11 cellular contexts compared by ENCODE assay signal in genomic region chr3:25455316-25456232, GRCh38. TPM values are rescaled to one million over a fixed set of nuclear protein-coding genes. Genes with fewer than 3 reads are reported as not detected.
DNase-seq lines count a peak whose midpoint lies in the region; ATAC-seq, FAIRE-seq and TF ChIP-seq lines count a peak whose summit lies in the region.
"Had no signal": no experiment of that assay in that cellular context is flagged by ENCODE, and none has a peak within 500 bp of the region (broad histone marks: within the 10 kb centered on the region; RNA-seq: fewer than 3 reads in every experiment).

No MANE protein-coding gene starts in this region.

- no peaks in the 10 kb centered on the region for H3K9me2 ChIP-seq in Karpas-422 (replicated peaks; ENCODE audit: insufficient read depth, low read length)

- peak overlapping the region; percentile 54 for H3K4me2 ChIP-seq in astrocyte (ENCODE audit: low read length)
- H3K4me2 ChIP-seq in Karpas-422 (ENCODE audit: low read depth, low read length, poor library complexity, severe bottlenecking): no peak overlapping the region
- H3K4me2 ChIP-seq: KMS-11 had no signal

- H2AFZ ChIP-seq in astrocyte (ENCODE audit: low read depth, low read length) (peak overlapping the region; percentile 28), Karpas-422 (ENCODE audit: low read length) (no peak overlapping the region)

- POLR2A ChIA-PET in naive thymus-derived CD8-positive, alpha-beta T cell (lab: Charles Lee): interaction anchor here (0.6 kb wide), 1 partner anchor 846 kb away, joined by 4 read pairs; no protein-coding TSS in a partner anchor

- H3K27ac ChIP-seq in astrocyte (ENCODE audit: low read depth, low read length) (peak overlapping the region; percentile 68), skeletal muscle tissue (ENCODE audit: low read depth, low read length) (peak overlapping the region; percentile 57), Karpas-422 (ENCODE audit: low read length) (no peak overlapping the region)
- H3K27ac ChIP-seq: KMS-11 had no signal

- TF ChIP-seq CTCF in astrocyte (IDR thresholded peaks at IDR 0.05; ENCODE audit: insufficient read depth, low read depth, low read length): no peak

- DNase-seq in GM04503 (ENCODE audit: low read depth): peak; percentile 36
- peak; percentile 64 for DNase-seq in astrocyte (ENCODE audit: low read depth)
- DNase-seq in hepatic stellate cell (ENCODE audit: low spot score): peak; percentile 28
- DNase-seq in putamen (ENCODE audit: low spot score): no peak
- no peak for DNase-seq in naive thymus-derived CD8-positive, alpha-beta T cell
- no peak for DNase-seq in Karpas-422
- DNase-seq: activated T-cell treated with anti-CD3 and anti-CD28 coated beads, Interleukin-2, amount 50 U/mL, for 24 hours; SIG-M5 had no signal

- H3K9me3 Mint-ChIP-seq in astrocyte (ENCODE audit: unreplicated experiment): no peaks in the 10 kb centered on the region
- H3K9me3 Mint-ChIP-seq in naive thymus-derived CD8-positive, alpha-beta T cell: no peaks in the 10 kb centered on the region
- H3K9me3 Mint-ChIP-seq: activated T-cell treated with anti-CD3 and anti-CD28 coated beads, Interleukin-2, amount 50 U/mL, for 24 hours had no signal

- H4K20me1 ChIP-seq in astrocyte (ENCODE audit: insufficient read depth, low read length): peaks cover under 1% of the 10 kb centered on the region
- no peaks in the 10 kb centered on the region for H4K20me1 ChIP-seq in Karpas-422 (ENCODE audit: insufficient read depth, low read depth, low read length)

- FAIRE-seq in astrocyte (lab: Jason Lieb, UNC): peak; percentile 83

- H3K36me3 ChIP-seq in astrocyte (ENCODE audit: insufficient read depth, low read length): no peaks in the 10 kb centered on the region
- no peaks in the 10 kb centered on the region for H3K36me3 ChIP-seq in skeletal muscle tissue (ENCODE audit: control insufficient read depth in 3 of 3, insufficient read depth in 3 of 3, low read length in 3 of 3)
- H3K36me3 ChIP-seq in Karpas-422 (ENCODE audit: insufficient read depth, low read length): no peaks in the 10 kb centered on the region

- ATAC-seq in naive thymus-derived CD8-positive, alpha-beta T cell: no peak
- ATAC-seq in HG02571 (IDR thresholded peaks at IDR 0.05; ENCODE audit: unreplicated experiment): no peak

- H3K27me3 ChIP-seq in astrocyte (ENCODE audit: insufficient read depth, low read length) (no peaks in the 10 kb centered on the region), skeletal muscle tissue (ENCODE audit: control insufficient read depth in 3 of 3, insufficient read depth in 3 of 3, low read length in 3 of 3) (no peaks in the 10 kb centered on the region), Karpas-422 (ENCODE audit: low read length) (no peaks in the 10 kb centered on the region)

- peaks cover 29% of the 10 kb centered on the region for H3K4me1 Mint-ChIP-seq in astrocyte (ENCODE audit: low read depth, unreplicated experiment)
- no peaks in the 10 kb centered on the region for H3K4me1 Mint-ChIP-seq in naive thymus-derived CD8-positive, alpha-beta T cell

- no peaks in the 10 kb centered on the region for H3K9me3 ChIP-seq in astrocyte (ENCODE audit: insufficient read depth, low read depth, low read length)
- H3K9me3 ChIP-seq in skeletal muscle tissue (ENCODE audit: control insufficient read depth in 3 of 3, low read length in 3 of 3): no peaks in the 10 kb centered on the region
- no peaks in the 10 kb centered on the region for H3K9me3 ChIP-seq in Karpas-422 (ENCODE audit: low read length)

- peaks cover 87% of the 10 kb centered on the region for H3K79me2 ChIP-seq in astrocyte (ENCODE audit: insufficient read depth, low read length)
- no peaks in the 10 kb centered on the region for H3K79me2 ChIP-seq in Karpas-422 (ENCODE audit: low read length)

- H3K4me3 Mint-ChIP-seq in astrocyte (ENCODE audit: unreplicated experiment): no peak overlapping the region
- H3K4me3 Mint-ChIP-seq in naive thymus-derived CD8-positive, alpha-beta T cell: no peak overlapping the region
- H3K4me3 Mint-ChIP-seq: activated T-cell treated with anti-CD3 and anti-CD28 coated beads, Interleukin-2, amount 50 U/mL, for 24 hours had no signal

- H3K36me3 Mint-ChIP-seq in astrocyte (ENCODE audit: low read depth, unreplicated experiment): no peaks in the 10 kb centered on the region
- H3K36me3 Mint-ChIP-seq in naive thymus-derived CD8-positive, alpha-beta T cell: no peaks in the 10 kb centered on the region

- H3K4me3 ChIP-seq in astrocyte (ENCODE audit: insufficient read depth, low read depth, low read length): no peak overlapping the region
- peak overlapping the region in 1 of 3 donors; percentile 16 for H3K4me3 ChIP-seq in skeletal muscle tissue (ENCODE audit: low read length in 3 of 3)
- H3K4me3 ChIP-seq in Karpas-422 (ENCODE audit: low read length): no peak overlapping the region

- H3K27me3 Mint-ChIP-seq in astrocyte (ENCODE audit: low read depth, unreplicated experiment): no peaks in the 10 kb centered on the region
- H3K27me3 Mint-ChIP-seq in naive thymus-derived CD8-positive, alpha-beta T cell: peaks cover 0 to 7% (median 0%) of the 10 kb centered on the region in 5 donors
- H3K27me3 Mint-ChIP-seq: activated T-cell treated with anti-CD3 and anti-CD28 coated beads, Interleukin-2, amount 50 U/mL, for 24 hours had no signal

- H3K4me1 ChIP-seq in astrocyte (ENCODE audit: insufficient read depth, low read length) (peaks cover 51% of the 10 kb centered on the region), skeletal muscle tissue (ENCODE audit: control insufficient read depth in 3 of 3, insufficient read depth in 3 of 3, low read length in 3 of 3) (peaks cover 15 to 28% (median 16%) of the 10 kb centered on the region in 3 donors), Karpas-422 (ENCODE audit: low read length) (no peaks in the 10 kb centered on the region)

- peak overlapping the region; percentile 73 for H3K27ac Mint-ChIP-seq in astrocyte (ENCODE audit: unreplicated experiment)
- H3K27ac Mint-ChIP-seq in naive thymus-derived CD8-positive, alpha-beta T cell: no peak overlapping the region
- H3K27ac Mint-ChIP-seq: activated T-cell treated with anti-CD3 and anti-CD28 coated beads, Interleukin-2, amount 50 U/mL, for 24 hours had no signal

- H3K9ac ChIP-seq in astrocyte (ENCODE audit: low read length) (peak overlapping the region; percentile 69), skeletal muscle tissue (ENCODE audit: low read depth in 1 of 3, low read length in 3 of 3) (peak overlapping the region in 1 of 3 donors; percentile 27), Karpas-422 (ENCODE audit: low read length) (no peak overlapping the region)
- H3K9ac ChIP-seq: KMS-11 had no signal

RNA-seq across cellular contexts. Expression of gene RARB, which starts 27.5 kb away (rescaled TPM):
- 0.27 and 0.29 TPM in 2 replicates for total RNA-seq in astrocyte
- total RNA-seq in skeletal muscle tissue: 20.9 TPM
- total RNA-seq in naive thymus-derived CD8-positive, alpha-beta T cell: not detected
- polyA plus RNA-seq in naive thymus-derived CD8-positive, alpha-beta T cell: under 1 TPM in 1 of 3 donors, not detected in 2; 0.09 TPM
- not detected in 2 replicates for total RNA-seq in Karpas-422 (2014; rRNA removed; shearing (Covaris generic); ENCODE audit: low replicate concordance)

Comparison
In these comparisons a context has a peak if more than half of its experiments do, and no peak if none do; other contexts are left out.
1. DNase-seq: peak in GM04503 (single experiment), astrocyte (single experiment) and hepatic stellate cell (single experiment); none in putamen (single experiment), naive thymus-derived CD8-positive, alpha-beta T cell (0 of 10) and Karpas-422 (single experiment).
2. RNA of gene RARB, which starts 27.5 kb away (total RNA-seq): 20.9 TPM in skeletal muscle tissue (single experiment); 0.27 to 0.29 TPM in astrocyte, not detected in naive thymus-derived CD8-positive, alpha-beta T cell and not detected in Karpas-422; every median in the first group is over 10 times any median in the second.